8 cellular contexts compared by ENCODE assay signal in genomic region chr14:102363182-102363952, GRCh38. TPM values are rescaled to one million over a fixed set of nuclear protein-coding genes. Genes with fewer than 3 reads are reported as not detected.
A peak's percentile ranks its signal among the peaks of the same experiment; 100 is the strongest.
DNase-seq lines count a peak whose midpoint lies in the region; ATAC-seq lines count a peak whose summit lies in the region.

No MANE protein-coding gene starts in this region.

- H3K9me3 Mint-ChIP-seq in CD8-positive, alpha-beta memory T cell, result no peaks in the 10 kb centered on the region
- H3K9me3 Mint-ChIP-seq in effector memory CD8-positive, alpha-beta T cell, result no peaks in the 10 kb centered on the region
- no peaks in the 10 kb centered on the region for H3K9me3 Mint-ChIP-seq in stimulated activated naive CD8-positive, alpha-beta T cell treated with anti-CD3 and anti-CD28 coated beads, Interleukin-15, Interleukin-2, amounts not matched to agents 100 ng/mL and 50 ng/mL, for 24 hours

- POLR2A ChIA-PET in CD8-positive, alpha-beta memory T cell (lab: Charles Lee), result no interaction called here

- H3K27ac ChIP-seq in CD8-positive, alpha-beta memory T cell (ENCODE audit: low read depth, low read length), result peak overlapping the region; percentile 86
- H3K27ac ChIP-seq in mesodermal cell (ENCODE audit: low read depth, low read length, severe bottlenecking), result peak overlapping the region; percentile 57

- 0 to 5% methylated on average over 26 to 36 of the region's 53 CpGs for WGBS in mesodermal cell (ENCODE audit: insufficient coverage in 2 of 2), 2 experiments

- no peaks in the 10 kb centered on the region for H3K27me3 ChIP-seq in CD8-positive, alpha-beta memory T cell (ENCODE audit: insufficient read depth, low read length, poor library complexity, severe bottlenecking)

- peaks cover 9% of the 10 kb centered on the region for H3K36me3 ChIP-seq in CD8-positive, alpha-beta memory T cell (ENCODE audit: insufficient read depth, low read length)
- H3K36me3 ChIP-seq in mesodermal cell (ENCODE audit: control insufficient read depth, insufficient read depth, low read length), result peaks cover 9% of the 10 kb centered on the region

- peak in 2 of 5 donors; percentile 8 to 36 for DNase-seq in CD8-positive, alpha-beta memory T cell
- DNase-seq in UCSD-AML1 (lab: John Stamatoyannopoulos, UW; ENCODE audit: unreplicated experiment) (peak; percentile 56), NCI-H510A treated with DMSO at 0.1 percent for 48 hours (lab: John Stamatoyannopoulos, UW) (no peak)
- DNase-seq in effector memory CD8-positive, alpha-beta T cell, result peak in 2 of 3 experiments; percentile 12 to 23

- ATAC-seq in GM19438 (IDR thresholded peaks at IDR 0.05; ENCODE audit: low read depth, unreplicated experiment), result peak; percentile 27
- peak; percentile 12 for ATAC-seq in HG03565 (IDR thresholded peaks at IDR 0.05; ENCODE audit: unreplicated experiment)
- peak; percentile 16 for ATAC-seq in effector memory CD8-positive, alpha-beta T cell (replicated peaks)

- H3K9me3 ChIP-seq in CD8-positive, alpha-beta memory T cell (ENCODE audit: low read length), result no peaks in the 10 kb centered on the region
- H3K9me3 ChIP-seq in mesodermal cell (ENCODE audit: control insufficient read depth, low read length), result no peaks in the 10 kb centered on the region

- peaks cover 21% of the 10 kb centered on the region for H3K4me1 ChIP-seq in CD8-positive, alpha-beta memory T cell (ENCODE audit: insufficient read depth, low read length)
- no peaks in the 10 kb centered on the region for H3K4me1 ChIP-seq in mesodermal cell (ENCODE audit: control insufficient read depth, insufficient read depth, low read length, poor library complexity, severe bottlenecking)

- H3K27ac Mint-ChIP-seq in CD8-positive, alpha-beta memory T cell, result peak overlapping the region in 5 of 8 donors; percentile 86 to 94 (median 92)
- H3K27ac Mint-ChIP-seq in effector memory CD8-positive, alpha-beta T cell, result peak overlapping the region; percentile 85 to 89
- peak overlapping the region; percentile 86 for H3K27ac Mint-ChIP-seq in stimulated activated naive CD8-positive, alpha-beta T cell treated with anti-CD3 and anti-CD28 coated beads, Interleukin-15, Interleukin-2, amounts not matched to agents 100 ng/mL and 50 ng/mL, for 24 hours

- peaks cover 0 to 3% of the 10 kb centered on the region in 2 donors for H3K27me3 Mint-ChIP-seq in CD8-positive, alpha-beta memory T cell
- no peaks in the 10 kb centered on the region for H3K27me3 Mint-ChIP-seq in effector memory CD8-positive, alpha-beta T cell
- no peaks in the 10 kb centered on the region for H3K27me3 Mint-ChIP-seq in stimulated activated naive CD8-positive, alpha-beta T cell treated with anti-CD3 and anti-CD28 coated beads, Interleukin-15, Interleukin-2, amounts not matched to agents 100 ng/mL and 50 ng/mL, for 24 hours

- peaks cover 0 to 23% (median 2%) of the 10 kb centered on the region in 3 donors for H3K36me3 Mint-ChIP-seq in CD8-positive, alpha-beta memory T cell
- H3K36me3 Mint-ChIP-seq in effector memory CD8-positive, alpha-beta T cell (ENCODE audit: insufficient read depth), result peaks cover 19% of the 10 kb centered on the region
- peaks cover 18% of the 10 kb centered on the region for H3K36me3 Mint-ChIP-seq in stimulated activated naive CD8-positive, alpha-beta T cell treated with anti-CD3 and anti-CD28 coated beads, Interleukin-15, Interleukin-2, amounts not matched to agents 100 ng/mL and 50 ng/mL, for 24 hours (ENCODE audit: low read depth)

- H3K4me3 Mint-ChIP-seq in CD8-positive, alpha-beta memory T cell, result no peak overlapping the region
- no peak overlapping the region for H3K4me3 Mint-ChIP-seq in effector memory CD8-positive, alpha-beta T cell
- H3K4me3 Mint-ChIP-seq in stimulated activated naive CD8-positive, alpha-beta T cell treated with anti-CD3 and anti-CD28 coated beads, Interleukin-15, Interleukin-2, amounts not matched to agents 100 ng/mL and 50 ng/mL, for 24 hours, result no peak overlapping the region

- CTCF ChIA-PET in CD8-positive, alpha-beta memory T cell (lab: Charles Lee), result interaction anchor here (1.0 to 1.2 kb wide), 3 partner anchors 46 to 49 kb away, joined by 3 to 4 read pairs (median 4); no protein-coding TSS in a partner anchor

- peaks cover 28 to 36% (median 35%) of the 10 kb centered on the region in 3 donors for H3K4me1 Mint-ChIP-seq in CD8-positive, alpha-beta memory T cell
- H3K4me1 Mint-ChIP-seq in effector memory CD8-positive, alpha-beta T cell (ENCODE audit: low read depth in 2 of 2), result peaks cover 19 to 22% of the 10 kb centered on the region in 2 donors
- H3K4me1 Mint-ChIP-seq in stimulated activated naive CD8-positive, alpha-beta T cell treated with anti-CD3 and anti-CD28 coated beads, Interleukin-15, Interleukin-2, amounts not matched to agents 100 ng/mL and 50 ng/mL, for 24 hours (ENCODE audit: low read depth), result peaks cover 43% of the 10 kb centered on the region

- H3K4me3 ChIP-seq in CD8-positive, alpha-beta memory T cell (ENCODE audit: low read length), result peak overlapping the region; percentile 86
- peak overlapping the region; percentile 91 for H3K4me3 ChIP-seq in mesodermal cell (ENCODE audit: extremely low read depth, insufficient read depth, low read length, poor library complexity, severe bottlenecking)

RNA-seq across cellular contexts. Expression of gene TECPR2, which starts 0.6 kb away (rescaled TPM):
- 10 to 100 TPM in 1 of 2 experiments, 1 to 10 TPM in 1; 8.4 to 11.6 TPM for total RNA-seq in CD8-positive, alpha-beta memory T cell
- polyA plus RNA-seq in CD8-positive, alpha-beta memory T cell, result 4.5 TPM
- 15.5 TPM for polyA plus RNA-seq in mesodermal cell (2013, experiment 1 of 2)
- 9.5 TPM for polyA plus RNA-seq in mesodermal cell (2013, experiment 2 of 2)

RNA-seq across cellular contexts. Expression of gene CINP, which starts 0.7 kb away (rescaled TPM):
- 10 to 100 TPM; 65.4 to 66.0 TPM for total RNA-seq in CD8-positive, alpha-beta memory T cell
- polyA plus RNA-seq in CD8-positive, alpha-beta memory T cell, result 40.5 TPM
- 32.5 TPM for polyA plus RNA-seq in mesodermal cell (2013, experiment 1 of 2)
- polyA plus RNA-seq in mesodermal cell (2013, experiment 2 of 2), result 32.1 TPM

RNA-seq across cellular contexts. Expression of gene ZNF839, which starts 43.8 kb away (rescaled TPM):
- total RNA-seq in CD8-positive, alpha-beta memory T cell, result 10 to 100 TPM; 12.9 to 14.0 TPM
- 7.2 TPM for polyA plus RNA-seq in CD8-positive, alpha-beta memory T cell
- 10.9 TPM for polyA plus RNA-seq in mesodermal cell (2013, experiment 1 of 2)
- 8.5 TPM for polyA plus RNA-seq in mesodermal cell (2013, experiment 2 of 2)

RNA-seq across cellular contexts. Expression of gene MOK, which starts 58.4 kb away (rescaled TPM):
- total RNA-seq in CD8-positive, alpha-beta memory T cell, result 1 to 10 TPM; 5.8 to 7.3 TPM
- 2.8 TPM for polyA plus RNA-seq in CD8-positive, alpha-beta memory T cell
- polyA plus RNA-seq in mesodermal cell (2013, experiment 1 of 2), result 6.1 TPM
- 4.9 TPM for polyA plus RNA-seq in mesodermal cell (2013, experiment 2 of 2)
